8 cellular contexts compared by ENCODE assay signal in the genomic region with DNA sequence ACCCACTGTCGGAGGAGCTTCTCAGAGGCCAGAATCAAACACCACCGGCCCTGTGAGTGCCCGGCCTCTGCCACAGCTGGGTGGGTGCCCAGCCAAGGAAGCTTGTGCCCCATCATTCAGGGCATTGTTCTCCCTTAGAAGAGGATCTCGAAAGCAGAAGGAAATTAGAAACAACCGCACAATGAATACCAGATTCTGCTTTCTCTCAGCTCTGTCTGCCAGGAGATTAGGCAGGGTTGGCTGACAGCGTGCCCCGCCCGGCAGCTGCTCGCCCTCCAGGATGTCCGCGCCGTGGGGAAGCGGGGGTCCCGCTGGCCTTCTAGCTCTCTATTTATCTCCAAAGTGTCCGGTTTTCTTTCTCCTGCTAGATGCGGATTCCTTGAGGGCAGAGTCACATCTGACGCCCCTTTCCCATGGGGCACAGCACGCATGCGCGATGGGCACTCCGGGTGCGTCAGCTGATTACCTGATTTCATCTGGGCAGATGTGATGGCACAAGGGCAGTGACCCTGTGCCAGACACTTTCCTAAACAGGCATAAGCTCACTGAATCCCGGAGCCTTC. TPM values are rescaled to one million over a fixed set of nuclear protein-coding genes. Genes with fewer than 3 reads are reported as not detected.
A peak's percentile ranks its signal among the peaks of the same experiment; 100 is the strongest.
DNase-seq lines count a peak whose midpoint lies in the region; ATAC-seq and TF ChIP-seq lines count a peak whose summit lies in the region.

No MANE protein-coding gene starts in this region.

- CTCF ChIA-PET in naive thymus-derived CD4-positive, alpha-beta T cell (lab: Charles Lee): interaction anchor here (1.0 kb wide), 1 partner anchor 8 kb away, joined by 3 read pairs; no protein-coding TSS in a partner anchor

- H3K4me3 Mint-ChIP-seq in naive thymus-derived CD4-positive, alpha-beta T cell: peak overlapping the region; percentile 70 to 85 (median 78)

- H3K4me1 ChIP-seq in esophagus squamous epithelium (peaks cover 25 to 54% (median 32%) of the 10 kb centered on the region in 3 donors), suprapubic skin (peaks cover 62% of the 10 kb centered on the region)
- H3K4me1 ChIP-seq in naive thymus-derived CD4-positive, alpha-beta T cell (ENCODE audit: control insufficient read depth in 2 of 2, insufficient read depth in 2 of 2, low read length in 2 of 2): peaks cover 0 to 14% of the 10 kb centered on the region in 2 donors

- no peaks in the 10 kb centered on the region for H3K27me3 ChIP-seq in esophagus squamous epithelium
- H3K27me3 ChIP-seq in naive thymus-derived CD4-positive, alpha-beta T cell (ENCODE audit: control insufficient read depth in 2 of 2, insufficient read depth in 2 of 2, low read length in 2 of 2): no peaks in the 10 kb centered on the region
- H3K27me3 ChIP-seq in suprapubic skin: no peaks in the 10 kb centered on the region

- H3K36me3 ChIP-seq in esophagus squamous epithelium (no peaks in the 10 kb centered on the region), suprapubic skin (no peaks in the 10 kb centered on the region)
- H3K36me3 ChIP-seq in naive thymus-derived CD4-positive, alpha-beta T cell (ENCODE audit: control insufficient read depth in 2 of 3, insufficient read depth in 3 of 3, low read length in 3 of 3): no peaks in the 10 kb centered on the region

- TF ChIP-seq CTCF in esophagus squamous epithelium (IDR thresholded peaks at IDR 0.05): no peak
- no peak for TF ChIP-seq CTCF in suprapubic skin (IDR thresholded peaks at IDR 0.05)

- peaks cover 0 to 18% (median 9%) of the 10 kb centered on the region in 7 donors for H3K4me1 Mint-ChIP-seq in naive thymus-derived CD4-positive, alpha-beta T cell

- peak overlapping the region; percentile 59 to 96 (median 86) for H3K27ac ChIP-seq in esophagus squamous epithelium
- H3K27ac ChIP-seq in naive thymus-derived CD4-positive, alpha-beta T cell (ENCODE audit: low read depth, low read length): no peak overlapping the region
- peak overlapping the region; percentile 89 for H3K27ac ChIP-seq in suprapubic skin

- DNase-seq in G401 (ENCODE audit: low spot score) (peak; percentile 72), NCI-H2227 (lab: John Stamatoyannopoulos, UW; ENCODE audit: unreplicated experiment) (peak; percentile 87), esophagus squamous epithelium (lab: John Stamatoyannopoulos, UW) (no peak), suprapubic skin (ENCODE audit: low spot score in 2 of 2) (peak; percentile 88 to 92), 8988T (no peak), GM19238 (ENCODE audit: insufficient read length, low spot score) (no peak)
- DNase-seq in activated CD8-positive, alpha-beta memory T cell treated with anti-CD3 and anti-CD28 coated beads, Interleukin-2, amount 50 U/mL, for 4 hours: peak; percentile 20
- DNase-seq in naive thymus-derived CD4-positive, alpha-beta T cell: peak in 8 of 9 donors; percentile 10 to 44 (median 30)

- H3K27me3 Mint-ChIP-seq in naive thymus-derived CD4-positive, alpha-beta T cell: peaks cover 14 to 32% (median 24%) of the 10 kb centered on the region in 5 donors

- H3K9me3 Mint-ChIP-seq in naive thymus-derived CD4-positive, alpha-beta T cell: no peaks in the 10 kb centered on the region

- ATAC-seq in naive thymus-derived CD4-positive, alpha-beta T cell: peak; percentile 86

- POLR2A ChIA-PET in naive thymus-derived CD4-positive, alpha-beta T cell (lab: Charles Lee): interaction anchor here (1.0 to 1.2 kb wide), 3 partner anchors 8 to 222 kb away, joined by 3 to 4 read pairs (median 3); no protein-coding TSS in a partner anchor

- no peaks in the 10 kb centered on the region for H3K36me3 Mint-ChIP-seq in naive thymus-derived CD4-positive, alpha-beta T cell

- peak; percentile 44 for TF ChIP-seq EP300 in suprapubic skin (IDR thresholded peaks at IDR 0.05)

- intact Hi-C loops in esophagus squamous epithelium (cut with DNase I): no loop called here
- intact Hi-C loops in naive thymus-derived CD4-positive, alpha-beta T cell (cut with micrococcal nuclease): no loop called here

- peak overlapping the region; percentile 18 to 69 (median 45) for H3K4me3 ChIP-seq in esophagus squamous epithelium
- peak overlapping the region; percentile 50 for H3K4me3 ChIP-seq in naive thymus-derived CD4-positive, alpha-beta T cell (ENCODE audit: low read length)
- H3K4me3 ChIP-seq in suprapubic skin: peak overlapping the region; percentile 43

- no peaks in the 10 kb centered on the region for H3K9me3 ChIP-seq in esophagus squamous epithelium
- H3K9me3 ChIP-seq in naive thymus-derived CD4-positive, alpha-beta T cell (ENCODE audit: control insufficient read depth in 2 of 3, low read length in 3 of 3): no peaks in the 10 kb centered on the region
- H3K9me3 ChIP-seq in suprapubic skin: no peaks in the 10 kb centered on the region

- peak overlapping the region in 6 of 9 donors; percentile 18 to 61 (median 37) for H3K27ac Mint-ChIP-seq in naive thymus-derived CD4-positive, alpha-beta T cell

- 5 to 9% methylated on average over 6 to 8 of the region's 23 CpGs for WGBS in esophagus squamous epithelium, 2 donors
- WGBS in suprapubic skin: 15% methylated on average over 22 of the region's 23 CpGs

- in situ Hi-C loops in G401 (cut with HindIII; ENCODE audit: low sequenced_read_pairs): loop anchor here (25.0 kb wide), 1 partner anchor 118 kb away; a partner anchor contains a TSS

- TF ChIP-seq POLR2A in esophagus squamous epithelium (IDR thresholded peaks at IDR 0.05) (peak in 2 of 4 donors; percentile 13 to 57), suprapubic skin (IDR thresholded peaks at IDR 0.05) (peak; percentile 34 to 51)

RNA-seq across cellular contexts. Expression of a gene that starts 25.5 kb away (rescaled TPM):
- not detected in 2 replicates for total RNA-seq in G401 (2014; rRNA removed; shearing (Covaris generic))
- total RNA-seq in esophagus squamous epithelium: 1 to 10 TPM in 2 of 4 donors, not detected in 2; 5.9 to 6.6 TPM
- not detected for total RNA-seq in naive thymus-derived CD4-positive, alpha-beta T cell
- not detected for polyA plus RNA-seq in naive thymus-derived CD4-positive, alpha-beta T cell
- total RNA-seq in suprapubic skin: not detected

Comparison
In these comparisons a context has a peak if more than half of its experiments do, and no peak if none do; other contexts are left out.
1. DNase-seq: peak in G401 (single experiment), NCI-H2227 (single experiment), activated CD8-positive, alpha-beta memory T cell treated with anti-CD3 and anti-CD28 coated beads, Interleukin-2, amount 50 U/mL, for 4 hours (single experiment), naive thymus-derived CD4-positive, alpha-beta T cell (8 of 9) and suprapubic skin (2 of 2); none in esophagus squamous epithelium (single experiment), 8988T (single experiment) and GM19238 (single experiment).
2. Peak in every context shown above with its lines, with median percentiles within 50 percentile points of each other: H3K4me3 ChIP-seq.